Comparison of ENCODE assay signal across 18 cellular contexts in genomic region chr13:25778808-25779207, GRCh38.
"Had no signal": no experiment of that assay in that cellular context is flagged by ENCODE, and none has a peak within 500 bp of the region (broad histone marks: within the 10 kb centered on the region; RNA-seq: fewer than 3 reads in every experiment).

No MANE protein-coding gene starts in this region.

- H3K27ac Mint-ChIP-seq: activated naive CD8-positive, alpha-beta T cell treated with anti-CD3 and anti-CD28 coated beads, Interleukin-2, amount 10 ng/mL, durations not matched to agents 7 days and 5 days; dendritic cell treated with granulocyte-macrophage colony-stimulating factor and Interleukin-4, amounts not matched to agents 40 ng/mL and 50 ng/mL, for 4 days; stimulated activated effector memory CD8-positive, alpha-beta T cell treated with anti-CD3 and anti-CD28 coated beads, Interleukin-12 subunit alpha, Interleukin-12 subunit beta, amount 100 ng/mL, for 72 hours had no signal

- H3K4me1 ChIP-seq: heart right ventricle, parathyroid adenoma had no signal

- H3K27me3 Mint-ChIP-seq: dendritic cell treated with granulocyte-macrophage colony-stimulating factor and Interleukin-4, amounts not matched to agents 40 ng/mL and 50 ng/mL, for 4 days had no signal

- H3K9me3 ChIP-seq: gastrocnemius medialis, heart right ventricle, neutrophil had no signal

- H3K4me3 ChIP-seq: gastrocnemius medialis, heart right ventricle had no signal

- H3K36me3 Mint-ChIP-seq: activated naive CD8-positive, alpha-beta T cell treated with anti-CD3 and anti-CD28 coated beads, Interleukin-2, amount 10 ng/mL, durations not matched to agents 7 days and 5 days; naive B cell; stimulated activated effector memory CD8-positive, alpha-beta T cell treated with anti-CD3 and anti-CD28 coated beads, Interleukin-12 subunit alpha, Interleukin-12 subunit beta, amount 100 ng/mL, for 72 hours had no signal

- H3K79me2 ChIP-seq: parathyroid adenoma had no signal

- H2AFZ ChIP-seq: parathyroid adenoma had no signal

- H3K27me3 ChIP-seq: brain microvascular endothelial cell, gastrocnemius medialis, neutrophil had no signal

- DNase-seq: activated CD4-positive, alpha-beta T cell treated with anti-CD3 and anti-CD28 coated beads, Interleukin-2, amount 50 U/mL, for 1 hour; activated CD8-positive, alpha-beta memory T cell treated with anti-CD3 and anti-CD28 coated beads for 24 hours; activated naive CD4-positive, alpha-beta T cell; activated naive CD8-positive, alpha-beta T cell treated with anti-CD3 and anti-CD28 coated beads, Interleukin-2, amount 10 ng/mL, durations not matched to agents 7 days and 5 days; brain microvascular endothelial cell; cerebellar nuclear complex; effector memory CD4-positive, alpha-beta T cell; gastrocnemius medialis; heart right ventricle; naive B cell; retina; T-helper 9 cell had no signal

- H3K9ac ChIP-seq: parathyroid adenoma had no signal

- H3K27ac ChIP-seq: brain microvascular endothelial cell, epithelial cell of prostate, gastrocnemius medialis, heart right ventricle, neutrophil, parathyroid adenoma had no signal

- H3K9me3 Mint-ChIP-seq: activated naive CD8-positive, alpha-beta T cell treated with anti-CD3 and anti-CD28 coated beads, Interleukin-2, amount 10 ng/mL, durations not matched to agents 7 days and 5 days; dendritic cell treated with granulocyte-macrophage colony-stimulating factor and Interleukin-4, amounts not matched to agents 40 ng/mL and 50 ng/mL, for 4 days; stimulated activated effector memory CD8-positive, alpha-beta T cell treated with anti-CD3 and anti-CD28 coated beads, Interleukin-12 subunit alpha, Interleukin-12 subunit beta, amount 100 ng/mL, for 72 hours had no signal

- H3K4me3 Mint-ChIP-seq: activated naive CD8-positive, alpha-beta T cell treated with anti-CD3 and anti-CD28 coated beads, Interleukin-2, amount 10 ng/mL, durations not matched to agents 7 days and 5 days; dendritic cell treated with granulocyte-macrophage colony-stimulating factor and Interleukin-4, amounts not matched to agents 40 ng/mL and 50 ng/mL, for 4 days; stimulated activated effector memory CD8-positive, alpha-beta T cell treated with anti-CD3 and anti-CD28 coated beads, Interleukin-12 subunit alpha, Interleukin-12 subunit beta, amount 100 ng/mL, for 72 hours had no signal

- ATAC-seq: activated CD4-positive, CD25-positive, alpha-beta regulatory T cell treated with anti-CD3 and anti-CD28 coated beads, Interleukin-2, amount 50 U/mL, for 24 hours; heart right ventricle; stimulated activated effector memory CD8-positive, alpha-beta T cell treated with anti-CD3 and anti-CD28 coated beads, Interleukin-12 subunit alpha, Interleukin-12 subunit beta, amount 100 ng/mL, for 72 hours had no signal

- H3K4me1 Mint-ChIP-seq: activated naive CD8-positive, alpha-beta T cell treated with anti-CD3 and anti-CD28 coated beads, Interleukin-2, amount 10 ng/mL, durations not matched to agents 7 days and 5 days; stimulated activated effector memory CD8-positive, alpha-beta T cell treated with anti-CD3 and anti-CD28 coated beads, Interleukin-12 subunit alpha, Interleukin-12 subunit beta, amount 100 ng/mL, for 72 hours had no signal

- H3K36me3 ChIP-seq: brain microvascular endothelial cell, gastrocnemius medialis, heart right ventricle, neutrophil had no signal
